In genomic region chr22:24011735-24012068, GRCh38 we compare ENCODE assay signal across 6 cellular contexts. TPM values are rescaled to one million over a fixed set of nuclear protein-coding genes. Genes with fewer than 3 reads are reported as not detected.
A peak's percentile ranks its signal among the peaks of the same experiment; 100 is the strongest.
DNase-seq lines count a peak whose midpoint lies in the region; ATAC-seq and TF ChIP-seq lines count a peak whose summit lies in the region.

No MANE protein-coding gene starts in this region.

- TF ChIP-seq CTCF in chondrocyte (IDR thresholded peaks at IDR 0.05), result no peak

- DNase-seq in activated CD8-positive, alpha-beta memory T cell treated with anti-CD3 and anti-CD28 coated beads, Interleukin-2, amount 10 ng/mL, durations not matched to agents 7 days and 5 days, result no peak
- DNase-seq in activated CD8-positive, alpha-beta memory T cell treated with anti-CD3 and anti-CD28 coated beads for 24 hours, result no peak
- DNase-seq in chondrocyte (ENCODE audit: low spot score) (no peak), trophoblast cell (peak; percentile 41 to 59), CD1c-positive myeloid dendritic cell (ENCODE audit: extremely low spot score) (no peak)

- CTCF ChIA-PET in activated CD8-positive, alpha-beta memory T cell treated with anti-CD3 and anti-CD28 coated beads, Interleukin-2, amount 10 ng/mL, durations not matched to agents 7 days and 5 days (lab: Charles Lee), result interaction anchor here (1.3 to 2.4 kb wide), 3 partner anchors 18 to 145 kb away, joined by 3 to 13 read pairs (median 4); no protein-coding TSS in a partner anchor

- peak overlapping the region; percentile 90 for H3K14ac ChIP-seq in trophoblast cell (ENCODE audit: low read length)

- peaks cover 9% of the 10 kb centered on the region for H3K36me3 Mint-ChIP-seq in activated CD8-positive, alpha-beta memory T cell treated with anti-CD3 and anti-CD28 coated beads, Interleukin-2, amount 10 ng/mL, durations not matched to agents 7 days and 5 days
- no peaks in the 10 kb centered on the region for H3K36me3 Mint-ChIP-seq in chondrocyte (ENCODE audit: low read depth)

- peak overlapping the region; percentile 90 for H3K18ac ChIP-seq in trophoblast cell (ENCODE audit: low read length)

- H3K27ac ChIP-seq in trophoblast cell (ENCODE audit: low read depth, low read length), result peak overlapping the region; percentile 70

- H3K4me3 Mint-ChIP-seq in activated CD8-positive, alpha-beta memory T cell treated with anti-CD3 and anti-CD28 coated beads, Interleukin-2, amount 10 ng/mL, durations not matched to agents 7 days and 5 days, result peak overlapping the region; percentile 91
- peak overlapping the region; percentile 95 for H3K4me3 Mint-ChIP-seq in chondrocyte (ENCODE audit: unreplicated experiment)

- H3K9me3 ChIP-seq in trophoblast cell (ENCODE audit: insufficient read depth, low read depth, low read length), result peaks cover 2% of the 10 kb centered on the region

- H2BK5ac ChIP-seq in trophoblast cell (ENCODE audit: low read depth, low read length, poor library complexity), result peak overlapping the region; percentile 91

- H3K9me3 Mint-ChIP-seq in activated CD8-positive, alpha-beta memory T cell treated with anti-CD3 and anti-CD28 coated beads, Interleukin-2, amount 10 ng/mL, durations not matched to agents 7 days and 5 days (ENCODE audit: low read depth), result peaks cover 2% of the 10 kb centered on the region
- no peaks in the 10 kb centered on the region for H3K9me3 Mint-ChIP-seq in chondrocyte (ENCODE audit: low read depth)

- H3K23ac ChIP-seq in trophoblast cell (ENCODE audit: low read length), result no peak overlapping the region

- peak overlapping the region; percentile 89 for H4K8ac ChIP-seq in trophoblast cell (ENCODE audit: low read depth, low read length)

- H4K12ac ChIP-seq in trophoblast cell (ENCODE audit: low read depth, low read length), result peak overlapping the region; percentile 91

- peak overlapping the region; percentile 86 for H3K4ac ChIP-seq in trophoblast cell (ENCODE audit: low read depth, low read length)

- WGBS in trophoblast cell (ENCODE audit: extremely low coverage, insufficient coverage, insufficient read length), result no CpG with 5 or more reads among the region's 10 CpGs

- H3K4me1 ChIP-seq in trophoblast cell (ENCODE audit: control insufficient read depth in 1 of 2, insufficient read depth in 2 of 2, low read length in 2 of 2), result peaks cover 0 to 3% of the 10 kb centered on the region in 2 experiments

- peak overlapping the region; percentile 91 for H3K4me2 ChIP-seq in trophoblast cell (ENCODE audit: low read length)

- H3K4me1 Mint-ChIP-seq in activated CD8-positive, alpha-beta memory T cell treated with anti-CD3 and anti-CD28 coated beads, Interleukin-2, amount 10 ng/mL, durations not matched to agents 7 days and 5 days, result peaks cover 36% of the 10 kb centered on the region
- peaks cover 15% of the 10 kb centered on the region for H3K4me1 Mint-ChIP-seq in chondrocyte (ENCODE audit: low read depth)

- H3K27ac Mint-ChIP-seq in activated CD8-positive, alpha-beta memory T cell treated with anti-CD3 and anti-CD28 coated beads, Interleukin-2, amount 10 ng/mL, durations not matched to agents 7 days and 5 days, result peak overlapping the region; percentile 87
- peak overlapping the region; percentile 30 for H3K27ac Mint-ChIP-seq in chondrocyte (ENCODE audit: unreplicated experiment)

- peak overlapping the region; percentile 50 for H2AK5ac ChIP-seq in trophoblast cell (ENCODE audit: low read length)

- peaks cover 5% of the 10 kb centered on the region for H3K79me2 ChIP-seq in trophoblast cell (ENCODE audit: control insufficient read depth, insufficient read depth, low read length, poor library complexity)

- H4K91ac ChIP-seq in trophoblast cell (ENCODE audit: low read depth, low read length), result peak overlapping the region; percentile 90

- H3K27me3 Mint-ChIP-seq in activated CD8-positive, alpha-beta memory T cell treated with anti-CD3 and anti-CD28 coated beads, Interleukin-2, amount 10 ng/mL, durations not matched to agents 7 days and 5 days, result no peaks in the 10 kb centered on the region
- H3K27me3 Mint-ChIP-seq in chondrocyte (ENCODE audit: low read depth), result no peaks in the 10 kb centered on the region

- peaks cover 8% of the 10 kb centered on the region for H3K79me1 ChIP-seq in trophoblast cell (ENCODE audit: low read length)

- no peaks in the 10 kb centered on the region for H3K36me3 ChIP-seq in trophoblast cell (ENCODE audit: control insufficient read depth in 1 of 2, insufficient read depth in 2 of 2, low read length in 2 of 2)

- peak overlapping the region; percentile 89 for H2BK120ac ChIP-seq in trophoblast cell (ENCODE audit: insufficient read depth, low read length, poor library complexity)

- no peaks in the 10 kb centered on the region for H3K27me3 ChIP-seq in trophoblast cell (ENCODE audit: insufficient read depth, low read length)

- no peak for ATAC-seq in activated CD8-positive, alpha-beta memory T cell treated with anti-CD3 and anti-CD28 coated beads, Interleukin-2, amount 10 ng/mL, durations not matched to agents 7 days and 5 days
- no peak for ATAC-seq in GM18861 (IDR thresholded peaks at IDR 0.05; ENCODE audit: unreplicated experiment)

- peak overlapping the region; percentile 82 for H3K4me3 ChIP-seq in trophoblast cell (ENCODE audit: low read depth, low read length)

- peak overlapping the region; percentile 79 for H2BK12ac ChIP-seq in trophoblast cell (ENCODE audit: low read length)

- H2AFZ ChIP-seq in trophoblast cell (ENCODE audit: insufficient read depth, low read length, poor library complexity), result peak overlapping the region; percentile 96

- H3K9ac ChIP-seq in trophoblast cell (ENCODE audit: low read length), result peak overlapping the region; percentile 81

RNA-seq across cellular contexts. Expression of gene CABIN1, which starts 0.6 kb away (rescaled TPM):
- 100 to 1,000 TPM in 1 of 2 experiments, 10 to 100 TPM in 1; 92.4 to 143 TPM for total RNA-seq in activated CD8-positive, alpha-beta memory T cell treated with anti-CD3 and anti-CD28 coated beads, Interleukin-2, amount 10 ng/mL, durations not matched to agents 7 days and 5 days
- total RNA-seq in chondrocyte, result 38.5 to 43.7 TPM (median 43.0 TPM) in 3 replicates
- polyA plus RNA-seq in trophoblast cell (2013), result 23.6 and 24.2 TPM in 2 replicates

RNA-seq across cellular contexts. Expression of gene GSTT4, which starts 6.4 kb away (rescaled TPM):
- not detected for total RNA-seq in activated CD8-positive, alpha-beta memory T cell treated with anti-CD3 and anti-CD28 coated beads, Interleukin-2, amount 10 ng/mL, durations not matched to agents 7 days and 5 days
- not detected in 3 replicates for total RNA-seq in chondrocyte
- not detected in 2 replicates for polyA plus RNA-seq in trophoblast cell (2013)

RNA-seq across cellular contexts. Expression of gene GSTT2, which starts 31.8 kb away (rescaled TPM):
- not detected for total RNA-seq in activated CD8-positive, alpha-beta memory T cell treated with anti-CD3 and anti-CD28 coated beads, Interleukin-2, amount 10 ng/mL, durations not matched to agents 7 days and 5 days
- not detected in 3 replicates for total RNA-seq in chondrocyte
- polyA plus RNA-seq in trophoblast cell (2013), result 0.26 and 0.44 TPM in 2 replicates

RNA-seq across cellular contexts. Expression of gene DDT, which starts 37.5 kb away (rescaled TPM):
- 100 to 1,000 TPM; 121 to 128 TPM for total RNA-seq in activated CD8-positive, alpha-beta memory T cell treated with anti-CD3 and anti-CD28 coated beads, Interleukin-2, amount 10 ng/mL, durations not matched to agents 7 days and 5 days
- total RNA-seq in chondrocyte, result 93.1 to 102 TPM (median 101 TPM) in 3 replicates
- polyA plus RNA-seq in trophoblast cell (2013), result 191 and 192 TPM in 2 replicates

RNA-seq across cellular contexts. Expression of gene DDTL, which starts 45.0 kb away (rescaled TPM):
- not detected for total RNA-seq in activated CD8-positive, alpha-beta memory T cell treated with anti-CD3 and anti-CD28 coated beads, Interleukin-2, amount 10 ng/mL, durations not matched to agents 7 days and 5 days
- not detected in 3 replicates for total RNA-seq in chondrocyte
- polyA plus RNA-seq in trophoblast cell (2013), result 1.4 TPM in 2 replicates

Comparison
In these comparisons a context has a peak if more than half of its experiments do, and no peak if none do; other contexts are left out.
1. DNase-seq: peak in trophoblast cell (2 of 2); none in activated CD8-positive, alpha-beta memory T cell treated with anti-CD3 and anti-CD28 coated beads, Interleukin-2, amount 10 ng/mL, durations not matched to agents 7 days and 5 days (single experiment), activated CD8-positive, alpha-beta memory T cell treated with anti-CD3 and anti-CD28 coated beads for 24 hours (single experiment), chondrocyte (single experiment) and CD1c-positive myeloid dendritic cell (single experiment).